Comparison of ENCODE assay signal across 1 cellular context in the genomic region with DNA sequence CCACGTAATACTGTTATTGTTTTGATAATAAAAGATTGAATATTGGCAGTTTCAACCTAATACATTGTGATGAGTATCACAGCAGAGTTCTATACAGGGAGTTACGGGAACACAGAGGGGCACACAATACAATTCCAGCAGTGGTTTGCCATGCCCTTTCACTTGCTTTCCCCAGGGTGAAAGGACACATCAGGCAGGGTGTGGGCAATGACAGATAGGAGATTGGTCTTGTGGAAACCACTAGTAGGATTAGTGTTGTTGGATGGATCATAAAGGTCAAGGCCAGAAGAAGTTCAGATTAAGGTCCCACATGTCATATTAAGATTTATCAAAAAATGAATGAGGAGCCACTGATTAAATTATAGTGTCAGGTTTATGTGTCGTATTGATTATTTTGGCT.
TF ChIP-seq lines count a peak whose summit lies in the region.

No MANE protein-coding gene starts in this region.

TF ChIP-seq in HepG2, 621 proteins besides CTCF, POLR2A, EP300 and RAD21:
- TF ChIP-seq KAT2B (IDR thresholded peaks at IDR 0.05; ENCODE audit: borderline replicate concordance, low read depth, low read length) (no peak), ZFP91 (CRISPR knock-in tag; IDR thresholded peaks at IDR 0.05; ENCODE audit: borderline replicate concordance) (no peak)
